ENCODE assay signal across 8 cellular contexts in genomic region chr15:90086868-90087268, GRCh38. TPM values are rescaled to one million over a fixed set of nuclear protein-coding genes. Genes with fewer than 3 reads are reported as not detected.
DNase-seq lines count a peak whose midpoint lies in the region; ATAC-seq, FAIRE-seq and TF ChIP-seq lines count a peak whose summit lies in the region.

No MANE protein-coding gene starts in this region.

- DNase-seq in Daoy (ENCODE audit: low read depth) (peak; percentile 39), T-cell (peak in 27 of 34 experiments; percentile 23 to 59 (median 45)), brain microvascular endothelial cell (no peak), lung microvascular endothelial cell (ENCODE audit: low read depth in 2 of 2) (peak; percentile 60 to 68), urothelium cell line (ENCODE audit: low spot score) (peak; percentile 70), mesenteric fat pad (ENCODE audit: low spot score) (no peak)

- POLR2A ChIA-PET in T-cell (lab: Charles Lee), result no interaction called here

- no peak overlapping the region for H3K27ac ChIP-seq in brain microvascular endothelial cell

- ATAC-seq in HG03460 (IDR thresholded peaks at IDR 0.05; ENCODE audit: unreplicated experiment) (peak; percentile 55), T-cell (replicated peaks in 1 of 4) (peak; percentile 49 to 79 (median 70)), HG03439 (IDR thresholded peaks at IDR 0.05; ENCODE audit: unreplicated experiment) (no peak)

- in situ Hi-C loops in brain microvascular endothelial cell (cut with HindIII; ENCODE audit: low pct_ligation_motif_present, low sequenced_read_pairs), result no loop called here

- CTCF ChIA-PET in T-cell (lab: Charles Lee), result interaction anchor here in 1 of 2 donors (0.7 to 2.0 kb wide), 4 partner anchors 12 to 326 kb away, joined by 3 to 8 read pairs (median 4); no protein-coding TSS in a partner anchor

- no peaks in the 10 kb centered on the region for H3K27me3 Mint-ChIP-seq in T-cell

- H3K27me3 ChIP-seq in brain microvascular endothelial cell (replicated peaks), result no peaks in the 10 kb centered on the region

- H3K4me3 Mint-ChIP-seq in T-cell, result no peak overlapping the region

- no peak for FAIRE-seq in urothelium cell line (lab: Jason Lieb, UNC)

- H3K36me3 ChIP-seq in brain microvascular endothelial cell (replicated peaks), result peaks cover 19% of the 10 kb centered on the region

- TF ChIP-seq CTCF in brain microvascular endothelial cell (IDR thresholded peaks at IDR 0.05; ENCODE audit: low read depth, low read length, missing control alignments), result peak; percentile 91

- H3K27ac Mint-ChIP-seq in T-cell, result peak overlapping the region; percentile 34 to 77

- H3K4me1 Mint-ChIP-seq in T-cell, result peaks cover 7 to 14% (median 13%) of the 10 kb centered on the region in 3 donors

- no peak overlapping the region for H3K4me3 ChIP-seq in brain microvascular endothelial cell (ENCODE audit: low read depth, low read length)

- H3K9me3 Mint-ChIP-seq in T-cell, result no peaks in the 10 kb centered on the region

- H3K36me3 Mint-ChIP-seq in T-cell, result peaks cover 35% of the 10 kb centered on the region

RNA-seq across cellular contexts. Expression of gene IDH2, which starts 15.4 kb away (rescaled TPM):
- total RNA-seq in Daoy (2014; rRNA removed; shearing (Covaris generic)), result 56.1 and 68.8 TPM in 2 replicates
- 10 to 100 TPM; 45.8 to 56.1 (median 49.2) TPM for total RNA-seq in T-cell
- 48.4 and 71.0 TPM in 2 replicates for total RNA-seq in lung microvascular endothelial cell
- 56.1 TPM for total RNA-seq in mesenteric fat pad

Comparison
In these comparisons a context has a peak if more than half of its experiments do, and no peak if none do; other contexts are left out.
1. DNase-seq: peak in Daoy (single experiment), T-cell (27 of 34), lung microvascular endothelial cell (2 of 2) and urothelium cell line (single experiment); none in brain microvascular endothelial cell (single experiment) and mesenteric fat pad (single experiment).